In the genomic region with DNA sequence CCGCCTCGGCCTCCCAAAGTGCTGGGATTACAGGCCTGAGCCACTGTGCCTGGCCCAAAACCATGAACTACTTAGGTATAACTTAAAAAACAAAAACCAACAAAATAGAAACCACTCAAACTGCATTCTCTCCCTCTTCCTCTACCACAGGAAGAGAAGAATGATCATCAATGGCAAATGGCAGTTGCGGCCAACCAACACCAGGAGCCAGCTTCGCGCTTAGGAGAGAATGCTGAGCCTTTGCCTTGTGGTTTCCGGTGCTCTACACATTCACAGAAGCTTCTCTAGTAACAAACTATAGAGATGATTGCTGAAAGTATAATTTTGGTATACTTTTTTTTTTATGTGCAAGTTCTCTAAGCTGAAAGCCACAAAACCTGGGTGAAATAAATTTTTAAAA, we compare ENCODE assay signal across 16 cellular contexts. TPM values are rescaled to one million over a fixed set of nuclear protein-coding genes. Genes with fewer than 3 reads are reported as not detected.
DNase-seq lines count a peak whose midpoint lies in the region; ATAC-seq and TF ChIP-seq lines count a peak whose summit lies in the region.
"Had no signal": no experiment of that assay in that cellular context is flagged by ENCODE, and none has a peak within 500 bp of the region (broad histone marks: within the 10 kb centered on the region; RNA-seq: fewer than 3 reads in every experiment).

No MANE protein-coding gene starts in this region.

- POLR2A ChIA-PET in activated naive CD8-positive, alpha-beta T cell treated with anti-CD3 and anti-CD28 coated beads, Interleukin-2, amount 10 ng/mL, durations not matched to agents 7 days and 5 days (lab: Charles Lee) = interaction anchor here (0.7 to 1.1 kb wide), 2 partner anchors 121 to 152 kb away, joined by 3 to 7 read pairs; a partner anchor contains a TSS

- no peaks in the 10 kb centered on the region for H3K27me3 ChIP-seq in colonic mucosa
- H3K27me3 ChIP-seq: stomach had no signal

- ATAC-seq in activated naive CD8-positive, alpha-beta T cell treated with anti-CD3 and anti-CD28 coated beads, Interleukin-2, amount 10 ng/mL, durations not matched to agents 7 days and 5 days (ENCODE audit: low read depth) = peak; percentile 98

- H3K9ac ChIP-seq in colonic mucosa (ENCODE audit: low read depth in 2 of 2, low read length in 2 of 2) = no peak overlapping the region

- no peak for TF ChIP-seq CTCF in colonic mucosa (IDR thresholded peaks at IDR 0.05)

- H3K4me1 Mint-ChIP-seq in activated naive CD8-positive, alpha-beta T cell treated with anti-CD3 and anti-CD28 coated beads, Interleukin-2, amount 10 ng/mL, durations not matched to agents 7 days and 5 days = peaks cover 8% of the 10 kb centered on the region
- H3K4me1 Mint-ChIP-seq: brain had no signal

- peak overlapping the region; percentile 87 for H3K27ac Mint-ChIP-seq in activated naive CD8-positive, alpha-beta T cell treated with anti-CD3 and anti-CD28 coated beads, Interleukin-2, amount 10 ng/mL, durations not matched to agents 7 days and 5 days
- H3K27ac Mint-ChIP-seq: brain had no signal

- no peaks in the 10 kb centered on the region for H3K4me1 ChIP-seq in colonic mucosa
- H3K4me1 ChIP-seq: stomach had no signal

- H3K9me3 Mint-ChIP-seq in activated naive CD8-positive, alpha-beta T cell treated with anti-CD3 and anti-CD28 coated beads, Interleukin-2, amount 10 ng/mL, durations not matched to agents 7 days and 5 days = peaks cover 6% of the 10 kb centered on the region
- H3K9me3 Mint-ChIP-seq: brain had no signal

- H3K4me3 Mint-ChIP-seq in activated naive CD8-positive, alpha-beta T cell treated with anti-CD3 and anti-CD28 coated beads, Interleukin-2, amount 10 ng/mL, durations not matched to agents 7 days and 5 days = peak overlapping the region; percentile 78
- H3K4me3 Mint-ChIP-seq: brain had no signal

- intact Hi-C loops in colonic mucosa (cut with DNase I) = no loop called here

- no peaks in the 10 kb centered on the region for H3K9me3 ChIP-seq in colonic mucosa
- H3K9me3 ChIP-seq: stomach had no signal

- peaks cover 3% of the 10 kb centered on the region for H3K27me3 Mint-ChIP-seq in activated naive CD8-positive, alpha-beta T cell treated with anti-CD3 and anti-CD28 coated beads, Interleukin-2, amount 10 ng/mL, durations not matched to agents 7 days and 5 days

- no peaks in the 10 kb centered on the region for H3K36me3 ChIP-seq in colonic mucosa
- H3K36me3 ChIP-seq: stomach had no signal

- no peak overlapping the region for H3K27ac ChIP-seq in colonic mucosa
- H3K27ac ChIP-seq: skin epidermis, stomach had no signal

- in situ Hi-C loops in SK-MEL-5 (cut with HindIII; ENCODE audit: low pct_unique_long_range_greater_than_20kb, low sequenced_read_pairs) = no loop called here

- peak; percentile 27 for DNase-seq in activated gamma-delta T cell treated with Interleukin-2 at 50 U/mL for 16 hours
- DNase-seq in activated gamma-delta T cell (lab: John Stamatoyannopoulos, UW) = no peak
- DNase-seq in SK-MEL-5 (ENCODE audit: low read depth, low spot score) = peak; percentile 21
- DNase-seq in activated naive CD8-positive, alpha-beta T cell treated with anti-CD3 and anti-CD28 coated beads, Interleukin-2, amount 10 ng/mL, durations not matched to agents 7 days and 5 days = peak; percentile 51
- DNase-seq in stimulated activated CD8-positive, alpha-beta memory T cell treated with anti-CD3 and anti-CD28 coated beads, Interleukin-7, amount 100 ng/mL, for 4 hours (ENCODE audit: low read depth in 2 of 2) = peak; percentile 0 to 16
- DNase-seq in NCI-H69 (lab: John Stamatoyannopoulos, UW) = no peak
- DNase-seq in colonic mucosa = no peak
- DNase-seq in dedifferentiated amniotic fluid mesenchymal stem cell (ENCODE audit: extremely low spot score) = no peak
- DNase-seq: activated CD4-positive, CD25-positive, alpha-beta regulatory T cell treated with anti-CD3 and anti-CD28 coated beads, Interleukin-2, amount 50 U/mL, for 72 hours; KBM-7; NCI-H345; SHP77; stomach had no signal

- peaks cover 3% of the 10 kb centered on the region for H3K36me3 Mint-ChIP-seq in activated naive CD8-positive, alpha-beta T cell treated with anti-CD3 and anti-CD28 coated beads, Interleukin-2, amount 10 ng/mL, durations not matched to agents 7 days and 5 days
- H3K36me3 Mint-ChIP-seq: brain had no signal

- H3K4me3 ChIP-seq in colonic mucosa = no peak overlapping the region
- H3K4me3 ChIP-seq: skin epidermis, stomach had no signal

RNA-seq across cellular contexts. Expression of a gene that starts 17.1 kb away (rescaled TPM):
- not detected in 2 replicates for total RNA-seq in SK-MEL-5 (2014; rRNA removed; shearing (Covaris generic))
- 0.27 and 0.40 TPM in 2 replicates for polyA plus RNA-seq in SK-MEL-5 (2015; cell fraction: cytosol; rRNA removed)
- 0.28 TPM in 1 of 2 replicates, not detected in the other for polyA plus RNA-seq in SK-MEL-5 (2015; cell fraction: nucleus; rRNA removed)
- total RNA-seq in activated naive CD8-positive, alpha-beta T cell treated with anti-CD3 and anti-CD28 coated beads, Interleukin-2, amount 10 ng/mL, durations not matched to agents 7 days and 5 days = 1 to 10 TPM; 1.9 to 2.3 TPM
- total RNA-seq in colonic mucosa = 1 to 10 TPM; 2.2 to 2.9 TPM
- total RNA-seq: myocyte had no signal

Comparison
In these comparisons a context has a peak if more than half of its experiments do, and no peak if none do; other contexts are left out.
1. DNase-seq: peak in activated gamma-delta T cell treated with Interleukin-2 at 50 U/mL for 16 hours (single experiment), SK-MEL-5 (single experiment), activated naive CD8-positive, alpha-beta T cell treated with anti-CD3 and anti-CD28 coated beads, Interleukin-2, amount 10 ng/mL, durations not matched to agents 7 days and 5 days (single experiment) and stimulated activated CD8-positive, alpha-beta memory T cell treated with anti-CD3 and anti-CD28 coated beads, Interleukin-7, amount 100 ng/mL, for 4 hours (2 of 2); none in activated gamma-delta T cell (single experiment), NCI-H69 (single experiment), colonic mucosa (single experiment) and dedifferentiated amniotic fluid mesenchymal stem cell (single experiment).